24 cellular contexts compared by ENCODE assay signal in the genomic region with DNA sequence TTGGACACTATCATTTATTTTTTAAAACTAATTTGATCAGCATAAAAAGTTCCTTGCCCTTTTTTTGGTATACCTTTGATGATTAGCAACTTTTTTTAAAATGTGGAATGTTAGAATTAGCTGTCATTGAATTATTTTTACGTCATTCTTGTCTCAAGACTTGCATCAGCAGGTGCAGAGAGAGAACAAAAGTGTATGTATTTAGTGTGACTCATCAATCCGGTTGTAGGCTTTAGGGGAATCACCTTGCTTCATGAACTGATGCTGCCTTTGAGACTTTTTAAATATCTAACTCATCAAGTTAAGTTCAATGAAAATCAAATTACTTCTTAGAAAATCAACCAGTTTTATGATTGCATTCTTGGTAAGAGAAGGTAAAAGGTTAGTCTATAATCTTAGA.
A peak's percentile ranks its signal among the peaks of the same experiment; 100 is the strongest.
DNase-seq lines count a peak whose midpoint lies in the region; ATAC-seq and TF ChIP-seq lines count a peak whose summit lies in the region.
"Had no signal": no experiment of that assay in that cellular context is flagged by ENCODE, and none has a peak within 500 bp of the region (broad histone marks: within the 10 kb centered on the region; RNA-seq: fewer than 3 reads in every experiment).

No MANE protein-coding gene starts in this region.

- peak overlapping the region; percentile 40 for H3K27ac ChIP-seq in PC-9
- H3K27ac ChIP-seq: C4-2B, esophagus squamous epithelium, right lobe of liver, SK-N-MC had no signal

- H3K36me3 ChIP-seq in PC-9 (ENCODE audit: low read depth) (no peaks in the 10 kb centered on the region), MG63 (no peaks in the 10 kb centered on the region; the same call in none of the 2 replicates)
- H3K36me3 ChIP-seq: right lobe of liver had no signal

- H3K4me2 ChIP-seq in PC-9, result no peak overlapping the region

- H2AFZ ChIP-seq in PC-9, result no peak overlapping the region

- BruUV-seq in PC-9 (replicated peaks; lab: Mats Ljungman, UMichigan), result no TSS peak

- H3F3A ChIP-seq in PC-9 (ENCODE audit: insufficient read depth, low read depth), result no peaks in the 10 kb centered on the region

- ATAC-seq in GM18861 (IDR thresholded peaks at IDR 0.05; ENCODE audit: unreplicated experiment) (peak; percentile 59), HG03097 (IDR thresholded peaks at IDR 0.05; ENCODE audit: low FRiP score, unreplicated experiment) (no peak), SK-N-SH treated with all-trans-retinoic acid at 6 μM for 48 hours (no peak)
- ATAC-seq: activated T-cell treated with anti-CD3 and anti-CD28 coated beads, Interleukin-2, amount 50 U/mL, for 4 hours; left cardiac atrium; naive thymus-derived CD4-positive, alpha-beta T cell had no signal

- CTCF ChIA-PET in PC-9 (lab: Charles Lee), result no interaction called here

- intact Hi-C loops in PC-9 (cut with micrococcal nuclease; ENCODE audit: unreplicated experiment), result no loop called here

- no peaks in the 10 kb centered on the region for H3K27me3 ChIP-seq in PC-9 (ENCODE audit: insufficient read depth, low read depth)
- no peaks in the 10 kb centered on the region for H3K27me3 ChIP-seq in MG63
- H3K27me3 ChIP-seq: esophagus squamous epithelium, right lobe of liver had no signal

- H4K20me1 ChIP-seq in PC-9 (ENCODE audit: insufficient read depth), result no peaks in the 10 kb centered on the region

- no peaks in the 10 kb centered on the region for H3K9me2 ChIP-seq in PC-9 (ENCODE audit: insufficient read depth)

- POLR2A ChIA-PET in PC-9 (lab: Charles Lee; ENCODE audit: unreplicated experiment), result no interaction called here

- no peaks in the 10 kb centered on the region for H3K79me2 ChIP-seq in PC-9 (ENCODE audit: low read depth)

- no peaks in the 10 kb centered on the region for H3K9me3 ChIP-seq in PC-9 (ENCODE audit: insufficient read depth, low read depth)
- H3K9me3 ChIP-seq in MG63, result no peaks in the 10 kb centered on the region
- H3K9me3 ChIP-seq: HAP-1, right lobe of liver had no signal

- TF ChIP-seq CTCF in PC-9 (conservative IDR thresholded peaks at IDR 0.05) (no peak), epithelial cell of proximal tubule (conservative IDR thresholded peaks at IDR 0.05; ENCODE audit: low read depth, low read length) (no peak)

- peaks cover 10% of the 10 kb centered on the region; the same call in 1 of the 2 replicates for H3K4me1 ChIP-seq in PC-9 (replicated peaks; ENCODE audit: insufficient read depth)
- H3K4me1 ChIP-seq: esophagus squamous epithelium, HAP-1, right lobe of liver had no signal

- DNase-seq in A172 (ENCODE audit: low spot score) (peak; percentile 48), PC-9 (peak in 1 of 2 experiments; percentile 66), epithelial cell of proximal tubule (ENCODE audit: low read depth) (peak; percentile 4), MG63 (no peak), NCI-H2107 (lab: John Stamatoyannopoulos, UW) (no peak)
- DNase-seq: activated B cell treated with CpG ODN at 0.5 μM for 24 hours; activated CD8-positive, alpha-beta memory T cell treated with anti-CD3 and anti-CD28 coated beads for 24 hours; activated naive CD4-positive, alpha-beta T cell treated with anti-CD3 and anti-CD28 coated beads, Interleukin-2, amount 50 U/mL, for 16 hours; activated T-cell treated with anti-CD3 and anti-CD28 coated beads, Interleukin-2, amount 50 U/mL, for 4 hours; anterior cingulate cortex; central memory CD4-positive, alpha-beta T cell; esophagus squamous epithelium; left cardiac atrium; naive thymus-derived CD4-positive, alpha-beta T cell; NCI-H1417 treated with DMSO at 0.1 percent for 48 hours; NCI-H2171 treated with DMSO at 0.1 percent for 48 hours; NCI-H82; right lobe of liver had no signal

- no peak overlapping the region for H3K4me3 ChIP-seq in PC-9
- no peak overlapping the region for H3K4me3 ChIP-seq in epithelial cell of proximal tubule (ENCODE audit: low read depth, low read length)
- H3K4me3 ChIP-seq in MG63, result no peak overlapping the region
- H3K4me3 ChIP-seq: esophagus squamous epithelium, HAP-1, right lobe of liver, SK-N-MC had no signal

TF ChIP-seq in SK-N-SH treated with all-trans-retinoic acid at 6 μM for 48 hours, 23 proteins besides CTCF, POLR2A, EP300 and RAD21:
- TF ChIP-seq ZFP30 (CRISPR knock-in tag; IDR thresholded peaks at IDR 0.05) (no peak), BACH2 (CRISPR knock-in tag; IDR thresholded peaks at IDR 0.05; ENCODE audit: borderline replicate concordance) (no peak), ZFP3 (CRISPR knock-in tag; IDR thresholded peaks at IDR 0.05) (no peak), PPARA (CRISPR knock-in tag; IDR thresholded peaks at IDR 0.05; ENCODE audit: borderline replicate concordance) (no peak)

Comparison
In these comparisons a context has a peak if more than half of its experiments do, and no peak if none do; other contexts are left out.
1. DNase-seq: peak in A172 (single experiment) and epithelial cell of proximal tubule (single experiment); none in MG63 (single experiment) and NCI-H2107 (single experiment).